ENCODE assay signal across 8 cellular contexts in genomic region chrX:1673337-1673736, GRCh38. TPM values are rescaled to one million over a fixed set of nuclear protein-coding genes. Genes with fewer than 3 reads are reported as not detected.
A peak's percentile ranks its signal among the peaks of the same experiment; 100 is the strongest.
DNase-seq lines count a peak whose midpoint lies in the region; ATAC-seq, FAIRE-seq and TF ChIP-seq lines count a peak whose summit lies in the region.

No MANE protein-coding gene starts in this region.

- peaks cover 15% of the 10 kb centered on the region for H3K36me3 Mint-ChIP-seq in T-helper 2 cell treated with Interferon-gamma antibody and Interleukin-4, amounts not matched to agents 5 μg/mL and 100 μg/mL, for 36 hours (ENCODE audit: low read depth)

- TF ChIP-seq CTCF in NB4 (IDR thresholded peaks at IDR 0.05; ENCODE audit: low read depth, low read length): peak; percentile 54
- peak; percentile 71 for TF ChIP-seq CTCF in lower lobe of right lung (IDR thresholded peaks at IDR 0.05)

- H3K9me3 Mint-ChIP-seq in T-helper 2 cell treated with Interferon-gamma antibody and Interleukin-4, amounts not matched to agents 5 μg/mL and 100 μg/mL, for 36 hours: peaks cover 4% of the 10 kb centered on the region

- H3K9me3 ChIP-seq in adipocyte (ENCODE audit: control insufficient read depth, low read length) (no peaks in the 10 kb centered on the region), lower lobe of right lung (no peaks in the 10 kb centered on the region)

- DNase-seq in T-helper 2 cell (peak in 3 of 5 experiments; percentile 21 to 62 (median 35)), NB4 (ENCODE audit: low read depth) (peak; percentile 49), adipocyte (ENCODE audit: low read depth) (peak; percentile 42), lower lobe of right lung (no peak), NCI-H2227 treated with DMSO at 0.1 percent for 48 hours (lab: John Stamatoyannopoulos, UW) (no peak), H54 (ENCODE audit: insufficient read length, low spot score) (no peak)
- DNase-seq in T-helper 2 cell treated with Interferon-gamma antibody and Interleukin-4, amounts not matched to agents 5 μg/mL and 100 μg/mL, for 36 hours (ENCODE audit: low spot score): no peak

- ATAC-seq in lower lobe of right lung: no peak
- no peak for ATAC-seq in GM21423 (IDR thresholded peaks at IDR 0.05; ENCODE audit: unreplicated experiment)

- H3K9ac ChIP-seq in adipocyte (ENCODE audit: low read length): no peak overlapping the region

- no peak overlapping the region for H3K27ac Mint-ChIP-seq in T-helper 2 cell treated with Interferon-gamma antibody and Interleukin-4, amounts not matched to agents 5 μg/mL and 100 μg/mL, for 36 hours

- intact Hi-C loops in lower lobe of right lung (cut with DNase I): no loop called here

- H3K36me3 ChIP-seq in adipocyte (ENCODE audit: control insufficient read depth, insufficient read depth, low read length, severe bottlenecking) (no peaks in the 10 kb centered on the region), lower lobe of right lung (no peaks in the 10 kb centered on the region)

- no peaks in the 10 kb centered on the region for H3K27me3 Mint-ChIP-seq in T-helper 2 cell treated with Interferon-gamma antibody and Interleukin-4, amounts not matched to agents 5 μg/mL and 100 μg/mL, for 36 hours (ENCODE audit: low read depth)

- no peaks in the 10 kb centered on the region for H3K4me1 Mint-ChIP-seq in T-helper 2 cell treated with Interferon-gamma antibody and Interleukin-4, amounts not matched to agents 5 μg/mL and 100 μg/mL, for 36 hours (ENCODE audit: low read depth)

- no peak overlapping the region for H3K4me3 Mint-ChIP-seq in T-helper 2 cell treated with Interferon-gamma antibody and Interleukin-4, amounts not matched to agents 5 μg/mL and 100 μg/mL, for 36 hours

- no peaks in the 10 kb centered on the region for H3K4me1 ChIP-seq in adipocyte (ENCODE audit: control insufficient read depth, insufficient read depth, low read length)
- H3K4me1 ChIP-seq in lower lobe of right lung: no peaks in the 10 kb centered on the region

- FAIRE-seq in H54 (lab: Jason Lieb, UNC): no peak

- no peak for TF ChIP-seq POLR2A in NB4 (IDR thresholded peaks at IDR 0.05; ENCODE audit: extremely low read depth, insufficient read length)
- no peak for TF ChIP-seq POLR2A in H54 (IDR thresholded peaks at IDR 0.05; ENCODE audit: low read depth, low read length)

- H3K27me3 ChIP-seq in adipocyte (replicated peaks; ENCODE audit: control insufficient read depth, insufficient read depth, low read length) (no peaks in the 10 kb centered on the region), lower lobe of right lung (ENCODE audit: low read depth) (peaks cover 6% of the 10 kb centered on the region)

- H3K27ac ChIP-seq in lower lobe of right lung: no peak overlapping the region

- no peak overlapping the region for H3K4me3 ChIP-seq in NB4 (ENCODE audit: low read depth, low read length)
- no peak overlapping the region for H3K4me3 ChIP-seq in adipocyte (ENCODE audit: low read length)
- H3K4me3 ChIP-seq in lower lobe of right lung: no peak overlapping the region

RNA-seq across cellular contexts. Expression of gene ASMT, which starts 58.5 kb away (rescaled TPM):
- not detected for total RNA-seq in lower lobe of right lung

Comparison
In these comparisons a context has a peak if more than half of its experiments do, and no peak if none do; other contexts are left out.
1. DNase-seq: peak in T-helper 2 cell (3 of 5), NB4 (single experiment) and adipocyte (single experiment); none in T-helper 2 cell treated with Interferon-gamma antibody and Interleukin-4, amounts not matched to agents 5 μg/mL and 100 μg/mL, for 36 hours (single experiment), lower lobe of right lung (single experiment), NCI-H2227 treated with DMSO at 0.1 percent for 48 hours (single experiment) and H54 (single experiment).